ENCODE assay signal across 8 cellular contexts in genomic region chr9:33473643-33474352, GRCh38. TPM values are rescaled to one million over a fixed set of nuclear protein-coding genes. Genes with fewer than 3 reads are reported as not detected.
DNase-seq lines count a peak whose midpoint lies in the region; ATAC-seq and TF ChIP-seq lines count a peak whose summit lies in the region.

Gene NOL6, minus strand, starts transcription at chr9:33473924. Its CDS starts 82 bp downstream, at chr9:33473842.

- H3K27ac ChIP-seq in RWPE1, result peak within 1 kb of the TSS; percentile 66

- peak within 1 kb of the TSS; percentile 87 for H3K4me3 Mint-ChIP-seq in activated T-helper 17 cell treated with anti-CD3 and anti-CD28 coated beads, Interleukin-2, amount 50 U/mL, for 72 hours
- peak within 1 kb of the TSS; percentile 91 to 100 (median 96) for H3K4me3 Mint-ChIP-seq in naive B cell
- H3K4me3 Mint-ChIP-seq in stimulated activated memory B cell treated with anti-CD40 and anti-IgM and Interleukin-4, amounts not matched to agents 10 μg/mL and 1 μg/mL and 100 μg/mL, for 72 hours, result peak within 1 kb of the TSS; percentile 87

- H3K4me1 Mint-ChIP-seq in activated T-helper 17 cell treated with anti-CD3 and anti-CD28 coated beads, Interleukin-2, amount 50 U/mL, for 72 hours, result peaks cover 6% of the 10 kb centered on the region
- H3K4me1 Mint-ChIP-seq in naive B cell, result peaks cover 16 to 32% (median 31%) of the 10 kb centered on the region in 3 donors
- H3K4me1 Mint-ChIP-seq in stimulated activated memory B cell treated with anti-CD40 and anti-IgM and Interleukin-4, amounts not matched to agents 10 μg/mL and 1 μg/mL and 100 μg/mL, for 72 hours, result peaks cover 24% of the 10 kb centered on the region

- H3K27me3 Mint-ChIP-seq in activated T-helper 17 cell treated with anti-CD3 and anti-CD28 coated beads, Interleukin-2, amount 50 U/mL, for 72 hours, result no peaks in the 10 kb centered on the region
- no peaks in the 10 kb centered on the region for H3K27me3 Mint-ChIP-seq in naive B cell
- H3K27me3 Mint-ChIP-seq in stimulated activated memory B cell treated with anti-CD40 and anti-IgM and Interleukin-4, amounts not matched to agents 10 μg/mL and 1 μg/mL and 100 μg/mL, for 72 hours, result no peaks in the 10 kb centered on the region

- no peaks in the 10 kb centered on the region for H3K9me3 Mint-ChIP-seq in activated T-helper 17 cell treated with anti-CD3 and anti-CD28 coated beads, Interleukin-2, amount 50 U/mL, for 72 hours
- no peaks in the 10 kb centered on the region for H3K9me3 Mint-ChIP-seq in naive B cell
- H3K9me3 Mint-ChIP-seq in stimulated activated memory B cell treated with anti-CD40 and anti-IgM and Interleukin-4, amounts not matched to agents 10 μg/mL and 1 μg/mL and 100 μg/mL, for 72 hours, result no peaks in the 10 kb centered on the region

- peak within 1 kb of the TSS; percentile 89 for H3K27ac Mint-ChIP-seq in activated T-helper 17 cell treated with anti-CD3 and anti-CD28 coated beads, Interleukin-2, amount 50 U/mL, for 72 hours
- H3K27ac Mint-ChIP-seq in naive B cell, result peak within 1 kb of the TSS; percentile 91 to 98 (median 95)
- peak within 1 kb of the TSS; percentile 81 for H3K27ac Mint-ChIP-seq in stimulated activated memory B cell treated with anti-CD40 and anti-IgM and Interleukin-4, amounts not matched to agents 10 μg/mL and 1 μg/mL and 100 μg/mL, for 72 hours

- ATAC-seq in activated T-helper 17 cell treated with anti-CD3 and anti-CD28 coated beads, Interleukin-2, amount 50 U/mL, for 72 hours (replicated peaks), result peak; percentile 100
- peak; percentile 98 for ATAC-seq in naive B cell (ENCODE audit: low read depth in 2 of 2)
- ATAC-seq in stimulated activated memory B cell treated with anti-CD40 and anti-IgM and Interleukin-4, amounts not matched to agents 10 μg/mL and 1 μg/mL and 100 μg/mL, for 72 hours, result peak; percentile 100

- POLR2A ChIA-PET in RWPE1 (lab: Yijun Ruan, JAX; ENCODE audit: low non-redundant PET), result interaction anchor here (0.5 to 1.1 kb wide), 3 partner anchors 14 to 188 kb away, joined by 3 to 4 read pairs (median 4); partner anchors contain the start of gene ANKRD18B

- CTCF ChIA-PET in RWPE1 (lab: Yijun Ruan, JAX), result interaction anchor here (0.6 to 1.5 kb wide), 4 partner anchors 21 to 99 kb away, joined by 3 to 4 read pairs (median 3); no protein-coding TSS in a partner anchor

- TF ChIP-seq CTCF in LNCaP clone FGC (IDR thresholded peaks at IDR 0.05; ENCODE audit: control insufficient read depth, extremely low read depth, insufficient read depth) (no peak), RWPE1 (conservative IDR thresholded peaks at IDR 0.05; ENCODE audit: low read depth) (no peak)

- peak within 1 kb of the TSS; percentile 97 for H3K4me3 ChIP-seq in LNCaP clone FGC (ENCODE audit: low read depth, low read length)

- peak; percentile 100 for DNase-seq in Daoy (ENCODE audit: low read depth)
- DNase-seq in GOT3 (lab: John Stamatoyannopoulos, UW), result peak; percentile 76
- peak; percentile 99 for DNase-seq in LNCaP clone FGC (ENCODE audit: low read depth)
- DNase-seq in RWPE1 (ENCODE audit: low spot score), result peak; percentile 99
- peak; percentile 99 for DNase-seq in fibroblast of gingiva (ENCODE audit: low read depth)
- peak; percentile 99 for DNase-seq in naive B cell

- peaks cover 42% of the 10 kb centered on the region for H3K36me3 Mint-ChIP-seq in activated T-helper 17 cell treated with anti-CD3 and anti-CD28 coated beads, Interleukin-2, amount 50 U/mL, for 72 hours (ENCODE audit: low read depth)
- peaks cover 7 to 10% of the 10 kb centered on the region in 2 donors for H3K36me3 Mint-ChIP-seq in naive B cell
- peaks cover 28% of the 10 kb centered on the region for H3K36me3 Mint-ChIP-seq in stimulated activated memory B cell treated with anti-CD40 and anti-IgM and Interleukin-4, amounts not matched to agents 10 μg/mL and 1 μg/mL and 100 μg/mL, for 72 hours

RNA-seq across cellular contexts. Expression of gene NOL6, which starts in this region (rescaled TPM):
- total RNA-seq in Daoy (2014; rRNA removed; shearing (Covaris generic)), result 69.0 and 74.6 TPM in 2 replicates
- total RNA-seq in activated T-helper 17 cell treated with anti-CD3 and anti-CD28 coated beads, Interleukin-2, amount 50 U/mL, for 72 hours, result 10 to 100 TPM; 25.9 to 58.3 TPM
- polyA plus RNA-seq in naive B cell (ENCODE audit: low read depth in 6 of 6), result 10 to 100 TPM in 5 of 6 donors, 1 to 10 TPM in 1; 5.7 to 23.9 (median 11.4) TPM

Comparison
In these comparisons a context has a peak if more than half of its experiments do, and no peak if none do; other contexts are left out.
1. Peak in every context shown above with its lines: DNase-seq, ATAC-seq, H3K4me3 ChIP-seq and H3K27ac ChIP-seq.